1 cellular context compared by ENCODE assay signal in genomic region chr5:56202483-56202882, GRCh38.
TF ChIP-seq lines count a peak whose summit lies in the region.

No MANE protein-coding gene starts in this region.

TF ChIP-seq in endothelial cell of umbilical vein, 7 proteins besides CTCF, POLR2A, EP300 and RAD21 (continued from another document):
- TF ChIP-seq JUN (IDR thresholded peaks at IDR 0.05; ENCODE audit: borderline replicate concordance, insufficient read depth, insufficient read length, low read depth) (no peak), POLR2AphosphoS5 (IDR thresholded peaks at IDR 0.05; ENCODE audit: insufficient read depth, low read depth, low read length) (no peak)
